ENCODE assay signal across 8 cellular contexts in the genomic region with DNA sequence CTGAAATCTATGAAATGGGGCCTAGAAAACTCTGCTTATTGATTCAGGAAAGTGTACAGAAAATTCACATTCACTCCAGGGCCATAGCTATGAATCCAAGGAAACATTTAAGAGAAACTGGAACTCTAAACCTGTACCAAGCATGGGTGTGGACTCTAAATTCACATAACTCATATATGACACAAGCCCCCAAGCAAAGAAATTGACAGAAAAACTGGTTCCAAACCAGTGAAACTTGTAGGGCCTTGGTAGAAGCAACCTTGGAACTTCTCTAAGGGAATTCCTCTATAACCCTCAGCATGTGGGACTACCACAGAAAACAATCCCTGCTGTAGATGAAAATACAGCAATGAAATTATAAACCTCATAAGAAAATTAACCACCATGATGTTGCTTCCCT.
"Had no signal": no experiment of that assay in that cellular context is flagged by ENCODE, and none has a peak within 500 bp of the region (broad histone marks: within the 10 kb centered on the region; RNA-seq: fewer than 3 reads in every experiment).

No MANE protein-coding gene starts in this region.

- H3K27me3 Mint-ChIP-seq: IgD-negative memory B cell had no signal

- ATAC-seq: HCT116, HepG2 had no signal

- H3K4me3 ChIP-seq: HAP-1 had no signal

- DNase-seq: GOT3, H7, HFFc6 had no signal

- H3K27ac ChIP-seq: HL-60 had no signal

- H3K4me1 ChIP-seq: HAP-1 had no signal

- H3K9me3 ChIP-seq: HAP-1 had no signal

- H3K36me3 ChIP-seq: HAP-1 had no signal

- H3K4me3 Mint-ChIP-seq: HFFc6, IgD-negative memory B cell had no signal

- H3K27ac Mint-ChIP-seq: HFFc6, IgD-negative memory B cell had no signal

- H3K4me1 Mint-ChIP-seq: IgD-negative memory B cell had no signal
